ENCODE assay signal across 21 cellular contexts in the genomic region with DNA sequence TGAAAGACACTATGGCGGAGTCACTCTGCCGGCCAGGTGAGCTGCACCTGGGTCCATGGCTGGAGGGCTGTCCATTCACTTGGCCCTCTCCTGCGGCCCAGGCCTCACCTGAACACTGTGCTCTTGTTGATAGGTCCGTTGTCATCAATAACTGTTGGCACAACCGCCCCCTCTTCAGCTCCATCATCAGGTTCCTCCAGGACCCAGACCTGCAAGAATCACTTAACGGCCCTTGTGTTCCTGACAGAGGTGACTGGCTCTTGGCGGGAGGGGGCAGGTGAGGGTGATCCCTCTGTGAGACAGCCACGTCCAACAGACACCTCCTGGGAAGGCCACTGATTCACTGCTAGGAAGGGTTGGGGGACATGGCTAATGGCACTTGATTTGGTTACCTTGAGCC. TPM values are rescaled to one million over a fixed set of nuclear protein-coding genes. Genes with fewer than 3 reads are reported as not detected.
"Had no signal": no experiment of that assay in that cellular context is flagged by ENCODE, and none has a peak within 500 bp of the region (broad histone marks: within the 10 kb centered on the region; RNA-seq: fewer than 3 reads in every experiment).

No MANE protein-coding gene starts in this region.

- ATAC-seq: foreskin keratinocyte; gastroesophageal sphincter; heart left ventricle; left cardiac atrium; left lung; left ventricle myocardium superior; lower lobe of right lung; naive thymus-derived CD4-positive, alpha-beta T cell had no signal

- H3K4me1 Mint-ChIP-seq: naive thymus-derived CD4-positive, alpha-beta T cell had no signal

- DNase-seq: colonic mucosa; dermis blood vessel endothelial cell; dorsolateral prefrontal cortex; effector CD4-positive, alpha-beta T cell; effector memory CD4-positive, alpha-beta T cell; foreskin keratinocyte; heart left ventricle; hippocampal formation; left cardiac atrium; left ventricle myocardium superior; lower lobe of right lung; mesenchymal stem cell; midbrain; naive thymus-derived CD4-positive, alpha-beta T cell had no signal

- H3K4me3 ChIP-seq: colonic mucosa, dorsolateral prefrontal cortex, esophagus muscularis mucosa, gastroesophageal sphincter, heart left ventricle, left lung, lower lobe of right lung had no signal

- H3K9me3 ChIP-seq: colonic mucosa, lower lobe of right lung had no signal

- H3K27ac Mint-ChIP-seq: naive thymus-derived CD4-positive, alpha-beta T cell had no signal

- H3K27ac ChIP-seq: colonic mucosa, dorsolateral prefrontal cortex, esophagus muscularis mucosa, foreskin keratinocyte, gastroesophageal sphincter, heart left ventricle, left lung, lower lobe of right lung had no signal

- H3K4me1 ChIP-seq: colonic mucosa, esophagus muscularis mucosa, foreskin keratinocyte, gastroesophageal sphincter, heart left ventricle, left lung, lower lobe of right lung had no signal

- H3K4me3 Mint-ChIP-seq: naive thymus-derived CD4-positive, alpha-beta T cell had no signal

- H3K27me3 ChIP-seq: colonic mucosa, dorsolateral prefrontal cortex, heart left ventricle, left lung had no signal

- H3K36me3 ChIP-seq: colonic mucosa, esophagus muscularis mucosa, gastroesophageal sphincter, heart left ventricle, left lung, lower lobe of right lung had no signal

RNA-seq across cellular contexts. Expression of a gene that starts 54.9 kb away (rescaled TPM):
- total RNA-seq: fibroblast of lung, fibroblast of villous mesenchyme, lung microvascular endothelial cell had no signal
- polyA plus RNA-seq: endothelial cell of umbilical vein; naive thymus-derived CD4-positive, alpha-beta T cell had no signal
